ENCODE assay signal across 8 cellular contexts in genomic region chr7:128343554-128344430, GRCh38. TPM values are rescaled to one million over a fixed set of nuclear protein-coding genes. Genes with fewer than 3 reads are reported as not detected.
DNase-seq lines count a peak whose midpoint lies in the region; ATAC-seq and TF ChIP-seq lines count a peak whose summit lies in the region.

A gene with protein sequence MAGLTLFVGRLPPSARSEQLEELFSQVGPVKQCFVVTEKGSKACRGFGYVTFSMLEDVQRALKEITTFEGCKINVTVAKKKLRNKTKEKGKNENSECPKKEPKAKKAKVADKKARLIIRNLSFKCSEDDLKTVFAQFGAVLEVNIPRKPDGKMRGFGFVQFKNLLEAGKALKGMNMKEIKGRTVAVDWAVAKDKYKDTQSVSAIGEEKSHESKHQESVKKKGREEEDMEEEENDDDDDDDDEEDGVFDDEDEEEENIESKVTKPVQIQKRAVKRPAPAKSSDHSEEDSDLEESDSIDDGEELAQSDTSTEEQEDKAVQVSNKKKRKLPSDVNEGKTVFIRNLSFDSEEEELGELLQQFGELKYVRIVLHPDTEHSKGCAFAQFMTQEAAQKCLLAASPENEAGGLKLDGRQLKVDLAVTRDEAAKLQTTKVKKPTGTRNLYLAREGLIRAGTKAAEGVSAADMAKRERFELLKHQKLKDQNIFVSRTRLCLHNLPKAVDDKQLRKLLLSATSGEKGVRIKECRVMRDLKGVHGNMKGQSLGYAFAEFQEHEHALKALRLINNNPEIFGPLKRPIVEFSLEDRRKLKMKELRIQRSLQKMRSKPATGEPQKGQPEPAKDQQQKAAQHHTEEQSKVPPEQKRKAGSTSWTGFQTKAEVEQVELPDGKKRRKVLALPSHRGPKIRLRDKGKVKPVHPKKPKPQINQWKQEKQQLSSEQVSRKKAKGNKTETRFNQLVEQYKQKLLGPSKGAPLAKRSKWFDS (minus strand): TSS chr7:128343908. CDS start chr7:128343793, 115 bp downstream.

- H3K4me3 ChIP-seq in HUES6 (ENCODE audit: low read depth, low read length): peak within 1 kb of the TSS; percentile 75
- peak within 1 kb of the TSS; percentile 87 for H3K4me3 ChIP-seq in OCI-LY7 (ENCODE audit: low read depth, low read length, poor library complexity, severe bottlenecking)
- peak within 1 kb of the TSS; percentile 77 for H3K4me3 ChIP-seq in mononuclear cell (ENCODE audit: low read length)

- no peaks in the 10 kb centered on the region for H3K9me2 ChIP-seq in OCI-LY7 (ENCODE audit: insufficient read depth, low read length)

- peak within 1 kb of the TSS; percentile 85 for H3K9ac ChIP-seq in HUES6 (ENCODE audit: low read length)

- no peak for TF ChIP-seq CTCF in OCI-LY7 (conservative IDR thresholded peaks at IDR 0.05; ENCODE audit: low read length)

- POLR2A ChIA-PET in OCI-LY7 (lab: Charles Lee): interaction anchor here (0.6 to 1.6 kb wide), 9 partner anchors 9 to 1437 kb away, joined by 3 to 7 read pairs (median 4); no protein-coding TSS in a partner anchor

- CTCF ChIA-PET in OCI-LY7 (lab: Charles Lee; ENCODE audit: unreplicated experiment): interaction anchor here (1.0 to 1.1 kb wide), 2 partner anchors 38 to 44 kb away, joined by 4 to 8 read pairs; no protein-coding TSS in a partner anchor

- H3K4me2 ChIP-seq in OCI-LY7 (ENCODE audit: low read length): peak within 1 kb of the TSS; percentile 95

- DNase-seq in DMS 273 (lab: John Stamatoyannopoulos, UW; ENCODE audit: unreplicated experiment) (peak; percentile 99), OCI-LY7 (ENCODE audit: low spot score) (peak; percentile 96), activated T-cell treated with anti-CD3 and anti-CD28 coated beads for 1 hour (ENCODE audit: low read depth) (peak; percentile 72), epidermal melanocyte (ENCODE audit: insufficient read length, low spot score) (peak; percentile 91)
- peak; percentile 66 to 73 for DNase-seq in stimulated activated CD8-positive, alpha-beta memory T cell treated with anti-CD3 and anti-CD28 coated beads, Interleukin-2, amount 100 ng/mL, for 48 hours (ENCODE audit: low read depth in 2 of 2)

- peak within 1 kb of the TSS; percentile 95 for H2AFZ ChIP-seq in OCI-LY7 (ENCODE audit: low read length)

- no TSS peak for BruUV-seq in OCI-LY7 (replicated peaks; lab: Mats Ljungman, UMichigan)

- peaks cover 15% of the 10 kb centered on the region for H3K27me3 ChIP-seq in HUES6 (ENCODE audit: control insufficient read depth, insufficient read depth, low read length)
- H3K27me3 ChIP-seq in mononuclear cell (ENCODE audit: insufficient read depth, low read length): no peaks in the 10 kb centered on the region

- peak; percentile 93 for ATAC-seq in GM21447 (IDR thresholded peaks at IDR 0.05; ENCODE audit: unreplicated experiment)

- intact Hi-C loops in OCI-LY7 (cut with micrococcal nuclease; ENCODE audit: unreplicated experiment): loop anchor here (1.0 to 10.0 kb wide), 2 partner anchors 66 to 1711 kb away; partner anchors contain the start of genes IMPDH1 and ZC3HC1

- peaks cover 38% of the 10 kb centered on the region for H3K79me2 ChIP-seq in OCI-LY7 (ENCODE audit: insufficient read depth, low read depth, low read length)

- H3K9me3 ChIP-seq in HUES6 (ENCODE audit: control insufficient read depth, insufficient read depth, low read depth, low read length) (no peaks in the 10 kb centered on the region), OCI-LY7 (ENCODE audit: low read length) (no peaks in the 10 kb centered on the region), mononuclear cell (ENCODE audit: low read depth, low read length) (no peaks in the 10 kb centered on the region)

- H3K27ac ChIP-seq in HUES6 (ENCODE audit: low read depth, low read length): peak within 1 kb of the TSS; percentile 21
- H3K27ac ChIP-seq in OCI-LY7 (ENCODE audit: low read depth, low read length, poor library complexity, severe bottlenecking): peak within 1 kb of the TSS; percentile 72

- peaks cover 9% of the 10 kb centered on the region; the same call in 1 of the 2 replicates for H4K20me1 ChIP-seq in OCI-LY7 (ENCODE audit: insufficient read depth, low read length)

- H3K36me3 ChIP-seq in HUES6 (ENCODE audit: control insufficient read depth, insufficient read depth, low read length) (peaks cover 11% of the 10 kb centered on the region), OCI-LY7 (ENCODE audit: insufficient read depth, low read length) (peaks cover 26% of the 10 kb centered on the region)

- peaks cover 5% of the 10 kb centered on the region; the same call in 1 of the 2 replicates for H3K4me1 ChIP-seq in HUES6 (ENCODE audit: control insufficient read depth, insufficient read depth, low read length)
- peaks cover 19% of the 10 kb centered on the region for H3K4me1 ChIP-seq in OCI-LY7 (ENCODE audit: insufficient read depth, low read length, poor library complexity, severe bottlenecking)
- peaks cover 29% of the 10 kb centered on the region for H3K4me1 ChIP-seq in mononuclear cell (ENCODE audit: insufficient read depth, low read length)

RNA-seq across cellular contexts. Expression of the gene that starts here (rescaled TPM):
- total RNA-seq in OCI-LY7 (2014; rRNA removed; shearing (Covaris generic)): 35.6 and 64.6 TPM in 2 replicates
- total RNA-seq in OCI-LY7 (2022) (70.0 and 70.8 TPM in 2 replicates), mononuclear cell (5.4 TPM)

Comparison
In these comparisons a context has a peak if more than half of its experiments do, and no peak if none do; other contexts are left out.
1. Peak in every context shown above with its lines: DNase-seq, ATAC-seq, H3K4me3 ChIP-seq and H3K27ac ChIP-seq.